ENCODE assay signal across 12 cellular contexts in the genomic region with DNA sequence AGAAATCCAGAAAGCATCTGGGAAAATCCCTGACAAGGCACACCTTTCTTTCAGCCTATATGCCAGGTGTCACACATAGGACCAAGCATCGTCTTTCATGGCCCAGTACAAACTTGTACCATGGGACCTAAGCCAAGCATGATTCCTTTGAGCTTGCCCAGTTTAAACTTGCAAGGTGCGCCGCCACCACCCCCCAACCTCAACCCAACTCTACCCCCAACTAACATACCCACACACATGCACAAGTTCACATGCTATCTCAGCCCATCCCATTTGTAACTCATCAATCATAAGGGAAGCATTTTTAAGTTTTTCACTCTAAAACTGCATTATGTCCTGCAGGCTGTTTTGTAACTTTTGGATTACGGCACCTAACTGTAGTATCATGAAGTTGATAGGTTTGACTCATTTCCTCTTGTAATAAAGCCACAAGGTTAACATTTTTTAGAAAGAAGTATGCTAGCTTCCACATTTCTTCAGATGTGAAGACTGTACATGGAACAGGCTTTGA.
DNase-seq lines count a peak whose midpoint lies in the region; ATAC-seq and TF ChIP-seq lines count a peak whose summit lies in the region.
"Had no signal": no experiment of that assay in that cellular context is flagged by ENCODE, and none has a peak within 500 bp of the region (broad histone marks: within the 10 kb centered on the region; RNA-seq: fewer than 3 reads in every experiment).

No MANE protein-coding gene starts in this region.

- CTCF ChIA-PET in activated CD4-positive, alpha-beta T cell treated with anti-CD3 and anti-CD28 coated beads, Interleukin-2, amount 10 ng/mL, durations not matched to agents 7 days and 5 days (lab: Charles Lee) = no interaction called here
- CTCF ChIA-PET in activated CD4-positive, alpha-beta T cell treated with anti-CD3 and anti-CD28 coated beads for 36 hours (lab: Charles Lee) = interaction anchor here (0.6 kb wide), 1 partner anchor 1465 kb away, joined by 3 read pairs; no protein-coding TSS in a partner anchor

- H3K27me3 ChIP-seq in endodermal cell (ENCODE audit: control insufficient read depth, insufficient read depth, low read length, poor library complexity, severe bottlenecking) = no peaks in the 10 kb centered on the region

- no peak overlapping the region for H3K4me3 ChIP-seq in endodermal cell (ENCODE audit: low read length)

- TF ChIP-seq CTCF in endodermal cell (conservative IDR thresholded peaks at IDR 0.05) = no peak

- no peak overlapping the region for H3K4me3 Mint-ChIP-seq in endodermal cell
- H3K4me3 Mint-ChIP-seq in activated CD4-positive, alpha-beta T cell treated with anti-CD3 and anti-CD28 coated beads, Interleukin-2, amount 10 ng/mL, durations not matched to agents 7 days and 5 days = no peak overlapping the region
- H3K4me3 Mint-ChIP-seq in activated CD4-positive, alpha-beta T cell treated with anti-CD3 and anti-CD28 coated beads for 36 hours = no peak overlapping the region
- H3K4me3 Mint-ChIP-seq: activated T-helper 17 cell treated with anti-CD3 and anti-CD28 coated beads, Interleukin-2, amount 50 U/mL, for 72 hours had no signal

- intact Hi-C loops in activated CD4-positive, alpha-beta T cell treated with anti-CD3 and anti-CD28 coated beads for 36 hours (cut with DNase I, micrococcal nuclease) = no loop called here

- peak; percentile 58 for ATAC-seq in SK-N-SH treated with all-trans-retinoic acid at 6 μM for 48 hours
- ATAC-seq in activated CD4-positive, alpha-beta T cell treated with anti-CD3 and anti-CD28 coated beads for 36 hours = no peak
- ATAC-seq: activated T-helper 17 cell treated with anti-CD3 and anti-CD28 coated beads, Interleukin-2, amount 50 U/mL, for 72 hours had no signal

- H3K4me1 ChIP-seq in endodermal cell (ENCODE audit: control insufficient read depth, insufficient read depth, low read length) = peaks cover 5% of the 10 kb centered on the region

- H3K36me3 ChIP-seq in endodermal cell (ENCODE audit: control insufficient read depth, insufficient read depth, low read length) = no peaks in the 10 kb centered on the region

- no peaks in the 10 kb centered on the region for H3K27me3 Mint-ChIP-seq in endodermal cell (ENCODE audit: insufficient read depth)
- no peaks in the 10 kb centered on the region for H3K27me3 Mint-ChIP-seq in activated CD4-positive, alpha-beta T cell treated with anti-CD3 and anti-CD28 coated beads, Interleukin-2, amount 10 ng/mL, durations not matched to agents 7 days and 5 days
- H3K27me3 Mint-ChIP-seq in activated CD4-positive, alpha-beta T cell treated with anti-CD3 and anti-CD28 coated beads for 36 hours = peaks cover 15% of the 10 kb centered on the region

- POLR2A ChIA-PET in activated CD4-positive, alpha-beta T cell treated with anti-CD3 and anti-CD28 coated beads, Interleukin-2, amount 10 ng/mL, durations not matched to agents 7 days and 5 days (lab: Charles Lee) = no interaction called here
- POLR2A ChIA-PET in activated CD4-positive, alpha-beta T cell treated with anti-CD3 and anti-CD28 coated beads for 36 hours (lab: Charles Lee) = no interaction called here

- H3K27ac Mint-ChIP-seq in endodermal cell = no peak overlapping the region
- no peak overlapping the region for H3K27ac Mint-ChIP-seq in activated CD4-positive, alpha-beta T cell treated with anti-CD3 and anti-CD28 coated beads, Interleukin-2, amount 10 ng/mL, durations not matched to agents 7 days and 5 days
- no peak overlapping the region for H3K27ac Mint-ChIP-seq in activated CD4-positive, alpha-beta T cell treated with anti-CD3 and anti-CD28 coated beads for 36 hours
- H3K27ac Mint-ChIP-seq: activated T-helper 17 cell treated with anti-CD3 and anti-CD28 coated beads, Interleukin-2, amount 50 U/mL, for 72 hours had no signal

- no peaks in the 10 kb centered on the region for H3K9me3 Mint-ChIP-seq in endodermal cell
- no peaks in the 10 kb centered on the region for H3K9me3 Mint-ChIP-seq in activated CD4-positive, alpha-beta T cell treated with anti-CD3 and anti-CD28 coated beads, Interleukin-2, amount 10 ng/mL, durations not matched to agents 7 days and 5 days
- H3K9me3 Mint-ChIP-seq in activated CD4-positive, alpha-beta T cell treated with anti-CD3 and anti-CD28 coated beads for 36 hours (ENCODE audit: low read depth) = no peaks in the 10 kb centered on the region
- H3K9me3 Mint-ChIP-seq: activated T-helper 17 cell treated with anti-CD3 and anti-CD28 coated beads, Interleukin-2, amount 50 U/mL, for 72 hours had no signal

- WGBS in endodermal cell (ENCODE audit: insufficient coverage in 1 of 2, insufficient read length in 1 of 2), 2 experiments = 90 to 92% methylated on average over 2 to 4 of the region's 4 CpGs

- no peaks in the 10 kb centered on the region for H3K9me3 ChIP-seq in endodermal cell (ENCODE audit: control insufficient read depth, low read length)

- no peak overlapping the region for H3K27ac ChIP-seq in endodermal cell (ENCODE audit: low read depth, low read length)

- DNase-seq in A172 (ENCODE audit: low spot score) (peak; percentile 63), HT1080 (ENCODE audit: low read depth) (peak; percentile 64), fibroblast of peridontal ligament (ENCODE audit: extremely low read depth) (peak; percentile 80), NCI-H1694 treated with DMSO at 0.1 percent for 48 hours (lab: John Stamatoyannopoulos, UW) (no peak), endodermal cell (no peak)
- DNase-seq in activated CD4-positive, alpha-beta T cell treated with anti-CD3 and anti-CD28 coated beads, Interleukin-2, amount 10 ng/mL, durations not matched to agents 7 days and 5 days = no peak
- no peak for DNase-seq in activated CD4-positive, alpha-beta T cell treated with anti-CD3 and anti-CD28 coated beads for 36 hours
- DNase-seq: 8988T, caudate nucleus, trophoblast cell had no signal

- peaks cover 12% of the 10 kb centered on the region for H3K4me1 Mint-ChIP-seq in endodermal cell
- no peaks in the 10 kb centered on the region for H3K4me1 Mint-ChIP-seq in activated CD4-positive, alpha-beta T cell treated with anti-CD3 and anti-CD28 coated beads, Interleukin-2, amount 10 ng/mL, durations not matched to agents 7 days and 5 days
- no peaks in the 10 kb centered on the region for H3K4me1 Mint-ChIP-seq in activated CD4-positive, alpha-beta T cell treated with anti-CD3 and anti-CD28 coated beads for 36 hours
- H3K4me1 Mint-ChIP-seq: activated T-helper 17 cell treated with anti-CD3 and anti-CD28 coated beads, Interleukin-2, amount 50 U/mL, for 72 hours had no signal

- no peaks in the 10 kb centered on the region for H3K36me3 Mint-ChIP-seq in endodermal cell (ENCODE audit: low read depth)
- H3K36me3 Mint-ChIP-seq in activated CD4-positive, alpha-beta T cell treated with anti-CD3 and anti-CD28 coated beads, Interleukin-2, amount 10 ng/mL, durations not matched to agents 7 days and 5 days (ENCODE audit: low read depth) = no peaks in the 10 kb centered on the region
- no peaks in the 10 kb centered on the region for H3K36me3 Mint-ChIP-seq in activated CD4-positive, alpha-beta T cell treated with anti-CD3 and anti-CD28 coated beads for 36 hours (ENCODE audit: low read depth)

- no peak overlapping the region for H3K9ac ChIP-seq in endodermal cell (ENCODE audit: extremely low read depth, low read length, poor library complexity, severe bottlenecking)

TF ChIP-seq in SK-N-SH treated with all-trans-retinoic acid at 6 μM for 48 hours, 23 proteins besides CTCF, POLR2A, EP300 and RAD21:
- TF ChIP-seq, protein P1, sequence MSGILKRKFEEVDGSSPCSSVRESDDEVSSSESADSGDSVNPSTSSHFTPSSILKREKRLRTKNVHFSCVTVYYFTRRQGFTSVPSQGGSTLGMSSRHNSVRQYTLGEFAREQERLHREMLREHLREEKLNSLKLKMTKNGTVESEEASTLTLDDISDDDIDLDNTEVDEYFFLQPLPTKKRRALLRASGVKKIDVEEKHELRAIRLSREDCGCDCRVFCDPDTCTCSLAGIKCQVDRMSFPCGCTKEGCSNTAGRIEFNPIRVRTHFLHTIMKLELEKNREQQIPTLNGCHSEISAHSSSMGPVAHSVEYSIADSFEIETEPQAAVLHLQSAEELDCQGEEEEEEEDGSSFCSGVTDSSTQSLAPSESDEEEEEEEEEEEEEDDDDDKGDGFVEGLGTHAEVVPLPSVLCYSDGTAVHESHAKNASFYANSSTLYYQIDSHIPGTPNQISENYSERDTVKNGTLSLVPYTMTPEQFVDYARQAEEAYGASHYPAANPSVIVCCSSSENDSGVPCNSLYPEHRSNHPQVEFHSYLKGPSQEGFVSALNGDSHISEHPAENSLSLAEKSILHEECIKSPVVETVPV (CRISPR knock-in tag; IDR thresholded peaks at IDR 0.05) = no peak
- TF ChIP-seq ZC3H10 (CRISPR knock-in tag; IDR thresholded peaks at IDR 0.05) (no peak), ZFP3 (CRISPR knock-in tag; IDR thresholded peaks at IDR 0.05) (no peak), CSDC2 (CRISPR knock-in tag; IDR thresholded peaks at IDR 0.05) (no peak)
TF ChIP-seq in SK-N-SH treated with all-trans-retinoic acid at 6 μM for 48 hours: peak in this region for 0.

Comparison
In these comparisons a context has a peak if more than half of its experiments do, and no peak if none do; other contexts are left out.
1. DNase-seq: peak in A172 (single experiment), HT1080 (single experiment) and fibroblast of peridontal ligament (single experiment); none in NCI-H1694 treated with DMSO at 0.1 percent for 48 hours (single experiment), endodermal cell (single experiment), activated CD4-positive, alpha-beta T cell treated with anti-CD3 and anti-CD28 coated beads, Interleukin-2, amount 10 ng/mL, durations not matched to agents 7 days and 5 days (single experiment) and activated CD4-positive, alpha-beta T cell treated with anti-CD3 and anti-CD28 coated beads for 36 hours (single experiment).